Comparison of ENCODE assay signal across 22 cellular contexts in genomic region chr9:27335088-27335487, GRCh38. TPM values are rescaled to one million over a fixed set of nuclear protein-coding genes. Genes with fewer than 3 reads are reported as not detected.
"Had no signal": no experiment of that assay in that cellular context is flagged by ENCODE, and none has a peak within 500 bp of the region (broad histone marks: within the 10 kb centered on the region; RNA-seq: fewer than 3 reads in every experiment).

No MANE protein-coding gene starts in this region.

- H3K9me3 ChIP-seq: gastroesophageal sphincter, psoas muscle, right atrium auricular region, tibial nerve, vagina had no signal

- H3K27me3 ChIP-seq: gastroesophageal sphincter, neural progenitor cell, right atrium auricular region, tibial nerve, vagina had no signal

- H3K9ac ChIP-seq: neural progenitor cell had no signal

- H2AFZ ChIP-seq: neural progenitor cell had no signal

- ATAC-seq: activated T-cell treated with anti-CD3 and anti-CD28 coated beads, Interleukin-2, amount 50 U/mL, for 4 hours; effector memory CD8-positive, alpha-beta T cell; gastroesophageal sphincter; psoas muscle; T-cell; WTC11 had no signal

- FAIRE-seq: astrocyte had no signal

- H3K27ac ChIP-seq: gastroesophageal sphincter, psoas muscle, right atrium auricular region, tibial nerve, vagina had no signal

- H3K4me3 ChIP-seq: gastroesophageal sphincter, neural progenitor cell, psoas muscle, right atrium auricular region, tibial nerve, vagina had no signal

- H3K36me3 ChIP-seq: neural progenitor cell, right atrium auricular region had no signal

- DNase-seq: activated CD8-positive, alpha-beta memory T cell treated with anti-CD3 and anti-CD28 coated beads, Interleukin-2, amount 50 U/mL, for 48 hours; activated naive CD4-positive, alpha-beta T cell treated with Interleukin-2 at 50 U/mL for 16 hours; activated naive CD8-positive, alpha-beta T cell treated with anti-CD3 and anti-CD28 coated beads for 36 hours; activated T-cell treated with anti-CD3 and anti-CD28 coated beads, Interleukin-2, amount 50 U/mL, for 4 hours; central memory CD4-positive, alpha-beta T cell; effector memory CD8-positive, alpha-beta T cell; hypothalamus; naive B cell; psoas muscle; stimulated activated CD4-positive, alpha-beta T cell treated with anti-CD3 and anti-CD28 coated beads, Interleukin-12 subunit alpha, Interleukin-12 subunit beta, amount 100 ng/mL, for 4 hours; stimulated activated CD4-positive, alpha-beta T cell treated with anti-CD3 and anti-CD28 coated beads, Interleukin-4, amount 100 ng/mL, for 4 hours; T-cell had no signal

- H3K4me2 ChIP-seq: neural progenitor cell had no signal

RNA-seq across cellular contexts. Expression of gene EQTN, which starts 38.1 kb away (rescaled TPM):
- total RNA-seq: activated CD8-positive, alpha-beta memory T cell treated with anti-CD3 and anti-CD28 coated beads for 36 hours; activated naive CD8-positive, alpha-beta T cell treated with anti-CD3 and anti-CD28 coated beads for 36 hours; activated T-cell treated with anti-CD3 and anti-CD28 coated beads, Interleukin-2, amount 50 U/mL, for 4 hours; astrocyte; mesenteric fat pad; osteocyte; psoas muscle; right atrium auricular region; T-cell; vagina had no signal
- polyA plus RNA-seq: psoas muscle had no signal
